26 cellular contexts compared by ENCODE assay signal in the genomic region with DNA sequence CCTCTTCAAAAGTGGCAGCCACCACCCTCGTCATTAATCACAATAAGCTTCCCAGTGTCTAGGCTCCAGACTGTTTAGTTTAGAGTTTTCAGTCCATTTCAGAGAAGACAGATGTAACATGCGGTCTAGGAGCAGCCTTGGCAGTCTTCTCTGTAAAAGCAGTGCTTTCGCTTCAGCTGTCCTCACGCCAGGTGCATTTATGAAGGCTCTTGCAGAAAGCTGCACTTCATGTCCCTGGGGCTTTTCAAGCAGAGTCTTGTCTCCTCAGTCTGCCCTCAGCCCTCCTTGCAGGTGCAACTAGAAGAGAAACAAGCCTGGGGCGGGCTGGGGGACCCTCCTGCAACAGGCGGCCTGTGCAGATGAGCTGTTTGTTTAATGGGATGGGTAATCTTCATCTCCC.
DNase-seq lines count a peak whose midpoint lies in the region; ATAC-seq and TF ChIP-seq lines count a peak whose summit lies in the region.
"Had no signal": no experiment of that assay in that cellular context is flagged by ENCODE, and none has a peak within 500 bp of the region (broad histone marks: within the 10 kb centered on the region; RNA-seq: fewer than 3 reads in every experiment).

No MANE protein-coding gene starts in this region.

- peak; percentile 3 for DNase-seq in NCI-H146 (lab: John Stamatoyannopoulos, UW)
- no peak for DNase-seq in NCI-H146 treated with DMSO at 0.1 percent for 48 hours (lab: John Stamatoyannopoulos, UW; ENCODE audit: unreplicated experiment)
- peak; percentile 36 to 96 (median 86) for DNase-seq in NCI-H1417 (lab: John Stamatoyannopoulos, UW)
- DNase-seq in NCI-H345 (lab: John Stamatoyannopoulos, UW): peak; percentile 82
- no peak for DNase-seq in progenitor cell of endocrine pancreas (ENCODE audit: low spot score, unreplicated experiment)
- no peak for DNase-seq in NCI-H2227 treated with DMSO at 0.1 percent for 48 hours (lab: John Stamatoyannopoulos, UW)
- DNase-seq in activated T-cell treated with anti-CD3 and anti-CD28 coated beads, Interleukin-2, amount 50 U/mL, for 72 hours: no peak
- DNase-seq: activated CD4-positive, alpha-beta T cell treated with anti-CD3 and anti-CD28 coated beads for 36 hours; activated CD8-positive, alpha-beta memory T cell treated with anti-CD3 and anti-CD28 coated beads, Interleukin-2, amount 50 U/mL, for 48 hours; activated CD8-positive, alpha-beta T cell treated with anti-CD3 and anti-CD28 coated beads for 36 hours; activated naive CD4-positive, alpha-beta T cell treated with anti-CD3 and anti-CD28 coated beads for 36 hours; adrenal gland; CD8-positive, alpha-beta T cell; erythroblast; KBM-7; left ventricle myocardium inferior; NCI-H1436; NCI-H446; right cardiac atrium; spleen; stimulated activated CD4-positive, alpha-beta T cell treated with anti-CD3 and anti-CD28 coated beads, Interleukin-2, amount 100 ng/mL, for 24 hours; stimulated activated naive CD8-positive, alpha-beta T cell treated with anti-CD3 and anti-CD28 coated beads, Interleukin-15, Interleukin-2, amounts not matched to agents 100 U/mL and 50 U/mL, for 24 hours; T-helper 9 cell had no signal

- no peak overlapping the region for H3K4me3 Mint-ChIP-seq in progenitor cell of endocrine pancreas (ENCODE audit: low read depth)
- H3K4me3 Mint-ChIP-seq in activated T-cell treated with anti-CD3 and anti-CD28 coated beads, Interleukin-2, amount 50 U/mL, for 72 hours: no peak overlapping the region
- H3K4me3 Mint-ChIP-seq: activated CD4-positive, alpha-beta T cell treated with anti-CD3 and anti-CD28 coated beads for 36 hours; activated CD8-positive, alpha-beta T cell treated with anti-CD3 and anti-CD28 coated beads for 36 hours; activated naive CD4-positive, alpha-beta T cell treated with anti-CD3 and anti-CD28 coated beads for 36 hours; CD8-positive, alpha-beta T cell; central memory CD8-positive, alpha-beta T cell; neural progenitor cell had no signal

- no peaks in the 10 kb centered on the region for H3K36me3 Mint-ChIP-seq in progenitor cell of endocrine pancreas (ENCODE audit: insufficient read depth)
- H3K36me3 Mint-ChIP-seq in activated T-cell treated with anti-CD3 and anti-CD28 coated beads, Interleukin-2, amount 50 U/mL, for 72 hours (ENCODE audit: insufficient read depth in 2 of 2): no peaks in the 10 kb centered on the region
- H3K36me3 Mint-ChIP-seq: CD8-positive, alpha-beta T cell; neural progenitor cell had no signal

- no peak for TF ChIP-seq CTCF in progenitor cell of endocrine pancreas (IDR thresholded peaks at IDR 0.05; ENCODE audit: unreplicated experiment)

- H3K27me3 Mint-ChIP-seq in progenitor cell of endocrine pancreas: peaks cover 28% of the 10 kb centered on the region
- no peaks in the 10 kb centered on the region for H3K27me3 Mint-ChIP-seq in activated T-cell treated with anti-CD3 and anti-CD28 coated beads, Interleukin-2, amount 50 U/mL, for 72 hours (ENCODE audit: low read depth)

- peak overlapping the region; percentile 9 for H3K27ac Mint-ChIP-seq in progenitor cell of endocrine pancreas
- no peak overlapping the region for H3K27ac Mint-ChIP-seq in activated T-cell treated with anti-CD3 and anti-CD28 coated beads, Interleukin-2, amount 50 U/mL, for 72 hours
- H3K27ac Mint-ChIP-seq: activated CD4-positive, alpha-beta T cell treated with anti-CD3 and anti-CD28 coated beads for 36 hours; activated CD8-positive, alpha-beta T cell treated with anti-CD3 and anti-CD28 coated beads for 36 hours; activated naive CD4-positive, alpha-beta T cell treated with anti-CD3 and anti-CD28 coated beads for 36 hours; CD8-positive, alpha-beta T cell; neural progenitor cell had no signal

- peaks cover 12% of the 10 kb centered on the region for H3K4me1 Mint-ChIP-seq in progenitor cell of endocrine pancreas (ENCODE audit: low read depth)
- H3K4me1 Mint-ChIP-seq in activated T-cell treated with anti-CD3 and anti-CD28 coated beads, Interleukin-2, amount 50 U/mL, for 72 hours (ENCODE audit: low read depth): no peaks in the 10 kb centered on the region
- H3K4me1 Mint-ChIP-seq: activated CD4-positive, alpha-beta T cell treated with anti-CD3 and anti-CD28 coated beads for 36 hours; central memory CD8-positive, alpha-beta T cell had no signal

- H3K9me3 Mint-ChIP-seq in progenitor cell of endocrine pancreas (ENCODE audit: low read depth): no peaks in the 10 kb centered on the region
- H3K9me3 Mint-ChIP-seq in activated T-cell treated with anti-CD3 and anti-CD28 coated beads, Interleukin-2, amount 50 U/mL, for 72 hours: no peaks in the 10 kb centered on the region
- H3K9me3 Mint-ChIP-seq: activated CD8-positive, alpha-beta T cell treated with anti-CD3 and anti-CD28 coated beads for 36 hours; activated naive CD4-positive, alpha-beta T cell treated with anti-CD3 and anti-CD28 coated beads for 36 hours; CD8-positive, alpha-beta T cell; central memory CD8-positive, alpha-beta T cell had no signal

- ATAC-seq in activated T-cell treated with anti-CD3 and anti-CD28 coated beads, Interleukin-2, amount 50 U/mL, for 72 hours (replicated peaks in 1 of 2): no peak
- no peak for ATAC-seq in GM21717 (IDR thresholded peaks at IDR 0.05; ENCODE audit: unreplicated experiment)
- ATAC-seq: activated CD4-positive, alpha-beta T cell treated with anti-CD3 and anti-CD28 coated beads for 36 hours; activated CD8-positive, alpha-beta T cell treated with anti-CD3 and anti-CD28 coated beads for 36 hours; CD8-positive, alpha-beta T cell; right cardiac atrium; stimulated activated naive CD8-positive, alpha-beta T cell treated with anti-CD3 and anti-CD28 coated beads, Interleukin-15, Interleukin-2, amounts not matched to agents 100 U/mL and 50 U/mL, for 24 hours had no signal

Comparison
In these comparisons a context has a peak if more than half of its experiments do, and no peak if none do; other contexts are left out.
1. DNase-seq: peak in NCI-H146 (single experiment), NCI-H1417 (3 of 3) and NCI-H345 (single experiment); none in NCI-H146 treated with DMSO at 0.1 percent for 48 hours (single experiment), progenitor cell of endocrine pancreas (single experiment), NCI-H2227 treated with DMSO at 0.1 percent for 48 hours (single experiment) and activated T-cell treated with anti-CD3 and anti-CD28 coated beads, Interleukin-2, amount 50 U/mL, for 72 hours (0 of 2).